ENCODE assay signal across 15 cellular contexts in genomic region chr4:133156096-133156495, GRCh38. TPM values are rescaled to one million over a fixed set of nuclear protein-coding genes. Genes with fewer than 3 reads are reported as not detected.
A peak's percentile ranks its signal among the peaks of the same experiment; 100 is the strongest.
DNase-seq lines count a peak whose midpoint lies in the region; ATAC-seq lines count a peak whose summit lies in the region.
"Had no signal": no experiment of that assay in that cellular context is flagged by ENCODE, and none has a peak within 500 bp of the region (broad histone marks: within the 10 kb centered on the region; RNA-seq: fewer than 3 reads in every experiment).

No MANE protein-coding gene starts in this region.

- no peak overlapping the region for H2BK5ac ChIP-seq in trophoblast cell (ENCODE audit: low read depth, low read length, poor library complexity)

- no peak overlapping the region for H3K27ac ChIP-seq in trophoblast cell (ENCODE audit: low read depth, low read length)
- H3K27ac ChIP-seq: cardiac muscle cell, ovary had no signal

- H3K4me2 ChIP-seq in trophoblast cell (ENCODE audit: low read length), result no peak overlapping the region
- H3K4me2 ChIP-seq: SK-N-SH had no signal

- H4K12ac ChIP-seq in trophoblast cell (ENCODE audit: low read depth, low read length), result no peak overlapping the region

- no peak overlapping the region for H2BK120ac ChIP-seq in trophoblast cell (ENCODE audit: insufficient read depth, low read length, poor library complexity)

- H3K9me3 ChIP-seq in trophoblast cell (ENCODE audit: insufficient read depth, low read depth, low read length), result no peaks in the 10 kb centered on the region
- H3K9me3 ChIP-seq: ovary, SK-N-SH had no signal

- DNase-seq in Daoy (ENCODE audit: low read depth) (peak; percentile 2), UCSD-AML1 (lab: John Stamatoyannopoulos, UW; ENCODE audit: unreplicated experiment) (peak; percentile 4), head of caudate nucleus (peak; percentile 38 to 84 (median 62)), trophoblast cell (no peak), NCI-H1092 treated with DMSO at 0.1 percent for 48 hours (lab: John Stamatoyannopoulos, UW) (no peak), MV-4-11 (lab: John Stamatoyannopoulos, UW) (no peak)
- DNase-seq in stimulated activated CD4-positive, alpha-beta T cell treated with anti-CD3 and anti-CD28 coated beads, Interleukin-2, amount 100 ng/mL, for 48 hours, result no peak
- DNase-seq: erythroblast, NCI-H345, ovary, SK-N-SH had no signal

- H4K8ac ChIP-seq in trophoblast cell (ENCODE audit: low read depth, low read length), result no peak overlapping the region

- no peak overlapping the region for H3K18ac ChIP-seq in trophoblast cell (ENCODE audit: low read length)

- no peak overlapping the region for H3K9ac ChIP-seq in trophoblast cell (ENCODE audit: low read length)
- H3K9ac ChIP-seq: SK-N-SH had no signal

- H3K79me1 ChIP-seq in trophoblast cell (ENCODE audit: low read length), result no peaks in the 10 kb centered on the region

- H2AFZ ChIP-seq in trophoblast cell (ENCODE audit: insufficient read depth, low read length, poor library complexity), result no peak overlapping the region

- H3K23ac ChIP-seq in trophoblast cell (ENCODE audit: low read length), result no peak overlapping the region

- no peak overlapping the region for H3K4ac ChIP-seq in trophoblast cell (ENCODE audit: low read depth, low read length)

- ATAC-seq in GM19452 (IDR thresholded peaks at IDR 0.05; ENCODE audit: unreplicated experiment), result no peak

- H3K14ac ChIP-seq in trophoblast cell (ENCODE audit: low read length), result no peak overlapping the region

- peaks cover 9 to 12% of the 10 kb centered on the region in 2 experiments for H3K4me1 ChIP-seq in trophoblast cell (ENCODE audit: control insufficient read depth in 1 of 2, insufficient read depth in 2 of 2, low read length in 2 of 2)

- intact Hi-C loops in head of caudate nucleus (cut with DNase I), result no loop called here

- H3K27me3 ChIP-seq in trophoblast cell (ENCODE audit: insufficient read depth, low read length), result peaks cover 14% of the 10 kb centered on the region
- H3K27me3 ChIP-seq: ovary had no signal

- no peak overlapping the region for H2AK5ac ChIP-seq in trophoblast cell (ENCODE audit: low read length)

- H3K79me2 ChIP-seq in trophoblast cell (ENCODE audit: control insufficient read depth, insufficient read depth, low read length, poor library complexity), result no peaks in the 10 kb centered on the region

- no CpG with 5 or more reads among the region's 5 CpGs for WGBS in trophoblast cell (ENCODE audit: extremely low coverage, insufficient coverage, insufficient read length)

- no peak overlapping the region for H4K91ac ChIP-seq in trophoblast cell (ENCODE audit: low read depth, low read length)

- H3K4me3 ChIP-seq in trophoblast cell (ENCODE audit: low read depth, low read length), result no peak overlapping the region
- H3K4me3 ChIP-seq: cardiac muscle cell, lung, ovary had no signal

- no peaks in the 10 kb centered on the region for H3K36me3 ChIP-seq in trophoblast cell (ENCODE audit: control insufficient read depth in 1 of 2, insufficient read depth in 2 of 2, low read length in 2 of 2)
- H3K36me3 ChIP-seq: cardiac muscle cell, ovary had no signal

- peak overlapping the region; percentile 23 for H2BK12ac ChIP-seq in trophoblast cell (ENCODE audit: low read length)

RNA-seq across cellular contexts. Expression of gene PCDH10, which starts 7.0 kb away (rescaled TPM):
- total RNA-seq in Daoy (2014; rRNA removed; shearing (Covaris generic)), result 0.69 and 1.6 TPM in 2 replicates
- polyA plus RNA-seq in trophoblast cell (2013), result 7.7 and 8.3 TPM in 2 replicates
- total RNA-seq: OCI-LY7 had no signal

Comparison
In these comparisons a context has a peak if more than half of its experiments do, and no peak if none do; other contexts are left out.
1. DNase-seq: peak in Daoy (single experiment), UCSD-AML1 (single experiment) and head of caudate nucleus (42 of 42); none in trophoblast cell (0 of 2), NCI-H1092 treated with DMSO at 0.1 percent for 48 hours (single experiment), MV-4-11 (single experiment) and stimulated activated CD4-positive, alpha-beta T cell treated with anti-CD3 and anti-CD28 coated beads, Interleukin-2, amount 100 ng/mL, for 48 hours (0 of 2).